ENCODE assay signal across 9 cellular contexts in genomic region chr5:68303038-68303738, GRCh38.
DNase-seq lines count a peak whose midpoint lies in the region; ATAC-seq and TF ChIP-seq lines count a peak whose summit lies in the region.
"Had no signal": no experiment of that assay in that cellular context is flagged by ENCODE, and none has a peak within 500 bp of the region (broad histone marks: within the 10 kb centered on the region; RNA-seq: fewer than 3 reads in every experiment).

No MANE protein-coding gene starts in this region.

- H3K9me3 Mint-ChIP-seq in activated T-cell treated with anti-CD3 and anti-CD28 coated beads, Interleukin-2, amount 50 U/mL, for 24 hours: no peaks in the 10 kb centered on the region
- no peaks in the 10 kb centered on the region for H3K9me3 Mint-ChIP-seq in activated naive CD8-positive, alpha-beta T cell treated with anti-CD3 and anti-CD28 coated beads for 36 hours

- no peaks in the 10 kb centered on the region for H3K27me3 ChIP-seq in osteoblast (ENCODE audit: insufficient read depth, low read length)
- no peaks in the 10 kb centered on the region for H3K27me3 ChIP-seq in upper lobe of left lung

- no peaks in the 10 kb centered on the region for H3K79me2 ChIP-seq in osteoblast (ENCODE audit: insufficient read depth, low read length)

- no peaks in the 10 kb centered on the region for H4K20me1 ChIP-seq in osteoblast (ENCODE audit: insufficient read depth, low read length)

- no peak overlapping the region for H3K4me3 Mint-ChIP-seq in activated T-cell treated with anti-CD3 and anti-CD28 coated beads, Interleukin-2, amount 50 U/mL, for 24 hours
- H3K4me3 Mint-ChIP-seq in activated naive CD8-positive, alpha-beta T cell treated with anti-CD3 and anti-CD28 coated beads for 36 hours: no peak overlapping the region

- peaks cover 4% of the 10 kb centered on the region for H3K36me3 ChIP-seq in osteoblast (ENCODE audit: insufficient read depth, low read length)
- H3K36me3 ChIP-seq in upper lobe of left lung: peaks cover under 1 to 28% (median 9%) of the 10 kb centered on the region in 4 donors

- peaks cover 53% of the 10 kb centered on the region for H3K4me1 Mint-ChIP-seq in activated T-cell treated with anti-CD3 and anti-CD28 coated beads, Interleukin-2, amount 50 U/mL, for 24 hours (ENCODE audit: low read depth)
- peaks cover 35% of the 10 kb centered on the region for H3K4me1 Mint-ChIP-seq in activated naive CD8-positive, alpha-beta T cell treated with anti-CD3 and anti-CD28 coated beads for 36 hours

- no peak overlapping the region for H3K27ac ChIP-seq in osteoblast (ENCODE audit: low read depth, low read length)
- no peak overlapping the region for H3K27ac ChIP-seq in upper lobe of left lung

- TF ChIP-seq EP300 in upper lobe of left lung (IDR thresholded peaks at IDR 0.05): no peak

- peak; percentile 59 for ATAC-seq in HG03064 (IDR thresholded peaks at IDR 0.05; ENCODE audit: low read depth, unreplicated experiment)
- no peak for ATAC-seq in upper lobe of left lung (ENCODE audit: low FRiP score in 2 of 2)
- no peak for ATAC-seq in HG02759 (IDR thresholded peaks at IDR 0.05; ENCODE audit: unreplicated experiment)

- H3K9me3 ChIP-seq in osteoblast (ENCODE audit: low read depth, low read length) (no peaks in the 10 kb centered on the region), upper lobe of left lung (no peaks in the 10 kb centered on the region)

- peaks cover 38% of the 10 kb centered on the region for H3K36me3 Mint-ChIP-seq in activated T-cell treated with anti-CD3 and anti-CD28 coated beads, Interleukin-2, amount 50 U/mL, for 24 hours (ENCODE audit: low read depth)
- peaks cover 26% of the 10 kb centered on the region for H3K36me3 Mint-ChIP-seq in activated naive CD8-positive, alpha-beta T cell treated with anti-CD3 and anti-CD28 coated beads for 36 hours

- no peak for TF ChIP-seq POLR2A in upper lobe of left lung (IDR thresholded peaks at IDR 0.05)

- H3K4me2 ChIP-seq in osteoblast (ENCODE audit: insufficient read depth, low read length): no peak overlapping the region

- no peak for DNase-seq in activated T-cell treated with anti-CD3 and anti-CD28 coated beads, Interleukin-2, amount 50 U/mL, for 24 hours
- DNase-seq in activated T-cell treated with anti-CD3 and anti-CD28 coated beads, Interleukin-2, amount 50 U/mL, for 48 hours: no peak
- no peak for DNase-seq in activated naive CD8-positive, alpha-beta T cell treated with anti-CD3 and anti-CD28 coated beads for 36 hours
- DNase-seq in osteoblast (ENCODE audit: insufficient read length, low spot score, missing footprints) (peak; percentile 62), upper lobe of left lung (no peak), NCI-H748 treated with DMSO at 0.1 percent for 48 hours (lab: John Stamatoyannopoulos, UW) (no peak)
- DNase-seq: occipital lobe had no signal

- TF ChIP-seq CTCF in osteoblast (IDR thresholded peaks at IDR 0.05; ENCODE audit: extremely low read depth, low read depth, low read length): no peak
- no peak for TF ChIP-seq CTCF in upper lobe of left lung (IDR thresholded peaks at IDR 0.05)

- H3K4me1 ChIP-seq in osteoblast (ENCODE audit: insufficient read depth, low read length) (peaks cover 15% of the 10 kb centered on the region), upper lobe of left lung (peaks cover 0 to 3% (median 1%) of the 10 kb centered on the region in 4 donors)

- 69 to 80% methylated on average over 3 of the region's 3 CpGs for WGBS in upper lobe of left lung, 2 donors

- no peaks in the 10 kb centered on the region for H3K27me3 Mint-ChIP-seq in activated T-cell treated with anti-CD3 and anti-CD28 coated beads, Interleukin-2, amount 50 U/mL, for 24 hours
- H3K27me3 Mint-ChIP-seq in activated naive CD8-positive, alpha-beta T cell treated with anti-CD3 and anti-CD28 coated beads for 36 hours: no peaks in the 10 kb centered on the region

- no peak overlapping the region for H2AFZ ChIP-seq in osteoblast (ENCODE audit: low read length)

- H3K4me3 ChIP-seq in osteoblast (ENCODE audit: insufficient read depth, low read length) (no peak overlapping the region), upper lobe of left lung (no peak overlapping the region)

- H3K27ac Mint-ChIP-seq in activated T-cell treated with anti-CD3 and anti-CD28 coated beads, Interleukin-2, amount 50 U/mL, for 24 hours: peak overlapping the region; percentile 81
- H3K27ac Mint-ChIP-seq in activated naive CD8-positive, alpha-beta T cell treated with anti-CD3 and anti-CD28 coated beads for 36 hours: peak overlapping the region; percentile 32
